Comparison of ENCODE assay signal across 8 cellular contexts in genomic region chr16:89490386-89491237, GRCh38. TPM values are rescaled to one million over a fixed set of nuclear protein-coding genes. Genes with fewer than 3 reads are reported as not detected.
DNase-seq lines count a peak whose midpoint lies in the region; ATAC-seq, FAIRE-seq and TF ChIP-seq lines count a peak whose summit lies in the region.

ANKRD11 (minus strand) TSS chr16:89490561; CDS start chr16:89317019, 173,542 bp downstream.

- WGBS in body of pancreas, 2 donors: 0 to 1% methylated on average over 10 to 80 of the region's 105 CpGs
- 0% methylated on average over 105 of the region's 105 CpGs for WGBS in sigmoid colon, 2 donors

- H3K27ac ChIP-seq in 22Rv1 (peak within 1 kb of the TSS; percentile 88), body of pancreas (peak within 1 kb of the TSS; percentile 94 to 99 (median 98)), sigmoid colon (peak within 1 kb of the TSS; percentile 95 to 100 (median 98))

- FAIRE-seq in TTC549 (lab: Jason Lieb, UNC): peak; percentile 82

- intact Hi-C loops in body of pancreas (cut with DNase I) (no loop called here), sigmoid colon (cut with DNase I) (loop anchor here (1.0 to 5.0 kb wide), 3 partner anchors 18 to 95 kb away; partner anchors contain the start of genes RPL13 and SPG7)

- TF ChIP-seq EP300 in sigmoid colon (IDR thresholded peaks at IDR 0.05): no peak

- H3K9me3 ChIP-seq in body of pancreas (no peaks in the 10 kb centered on the region), sigmoid colon (no peaks in the 10 kb centered on the region)

- TF ChIP-seq POLR2A in body of pancreas (IDR thresholded peaks at IDR 0.05) (peak; percentile 80 to 95 (median 86)), sigmoid colon (IDR thresholded peaks at IDR 0.05) (peak; percentile 37 to 44)

- ATAC-seq in GM18520 (IDR thresholded peaks at IDR 0.05; ENCODE audit: unreplicated experiment) (peak; percentile 85), HG03064 (IDR thresholded peaks at IDR 0.05; ENCODE audit: low read depth, unreplicated experiment) (peak; percentile 76), body of pancreas (peak; percentile 95)

- H3K27me3 ChIP-seq in body of pancreas (no peaks in the 10 kb centered on the region), sigmoid colon (no peaks in the 10 kb centered on the region)

- H3K4me3 ChIP-seq in body of pancreas (peak within 1 kb of the TSS; percentile 58 to 67), sigmoid colon (peak within 1 kb of the TSS; percentile 69 to 98 (median 95))

- TF ChIP-seq CTCF in 22Rv1 (IDR thresholded peaks at IDR 0.05) (no peak), body of pancreas (IDR thresholded peaks at IDR 0.05) (peak in 1 of 7 experiments; percentile 11), sigmoid colon (IDR thresholded peaks at IDR 0.05) (no peak)

- no peaks in the 10 kb centered on the region for H3K36me3 ChIP-seq in body of pancreas (replicated peaks in 1 of 2; ENCODE audit: insufficient read depth in 1 of 2, low read depth in 2 of 2)
- H3K36me3 ChIP-seq in sigmoid colon: no peaks in the 10 kb centered on the region

- DNase-seq in NCI-H2107 treated with DMSO at 0.1 percent for 48 hours (lab: John Stamatoyannopoulos, UW; ENCODE audit: unreplicated experiment) (peak; percentile 97), body of pancreas (peak; percentile 99 to 100 (median 100)), iPS DF 19.7 (ENCODE audit: low read depth, low spot score) (peak; percentile 99), sigmoid colon (peak; percentile 100)

- H3K4me1 ChIP-seq in body of pancreas (peaks cover 45% of the 10 kb centered on the region), sigmoid colon (peaks cover 0 to 48% (median 42%) of the 10 kb centered on the region in 4 donors)

RNA-seq across cellular contexts. Expression of gene ANKRD11, which starts in this region (rescaled TPM):
- total RNA-seq in body of pancreas (10 to 100 TPM; 52.1 to 97.9 TPM), sigmoid colon (100 to 1,000 TPM in 1 of 4 donors, 10 to 100 TPM in 3; 42.6 to 161 (median 48.8) TPM)
- polyA plus RNA-seq in sigmoid colon: 10 to 100 TPM; 30.6 to 96.8 (median 37.0) TPM

Comparison
In these comparisons a context has a peak if more than half of its experiments do, and no peak if none do; other contexts are left out.
1. Peak in every context shown above with its lines: DNase-seq, ATAC-seq, H3K4me3 ChIP-seq and H3K27ac ChIP-seq.